11 cellular contexts compared by ENCODE assay signal in the genomic region with DNA sequence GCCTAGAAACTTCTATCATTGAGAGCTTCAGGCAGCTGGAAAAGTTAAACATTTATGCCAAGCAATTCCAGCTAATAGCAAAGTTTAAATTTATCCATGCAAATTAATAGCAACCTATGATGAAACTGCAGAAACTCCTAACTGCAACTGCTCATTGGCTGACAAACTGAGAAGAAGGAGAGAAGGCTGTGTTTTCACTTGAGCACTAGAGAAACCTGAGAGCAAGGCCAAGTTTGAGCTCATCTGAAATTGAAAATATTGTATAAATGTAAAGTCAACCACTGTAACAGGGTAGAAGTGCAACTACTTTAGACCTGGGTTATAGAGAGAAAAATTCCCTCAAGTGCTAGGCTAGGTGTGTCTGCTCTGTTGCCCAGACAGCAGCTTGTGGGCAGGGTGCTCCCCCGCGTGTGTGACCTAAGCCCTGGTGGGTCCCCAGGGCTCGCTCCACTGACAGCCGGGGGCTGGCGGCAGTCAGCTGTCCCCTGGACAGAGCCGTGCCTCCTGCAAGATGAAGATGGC. TPM values are rescaled to one million over a fixed set of nuclear protein-coding genes. Genes with fewer than 3 reads are reported as not detected.
A peak's percentile ranks its signal among the peaks of the same experiment; 100 is the strongest.
DNase-seq lines count a peak whose midpoint lies in the region; ATAC-seq and TF ChIP-seq lines count a peak whose summit lies in the region.
"Had no signal": no experiment of that assay in that cellular context is flagged by ENCODE, and none has a peak within 500 bp of the region (broad histone marks: within the 10 kb centered on the region; RNA-seq: fewer than 3 reads in every experiment).

No MANE protein-coding gene starts in this region.

- no peaks in the 10 kb centered on the region for H3K9me3 ChIP-seq in left lung

- intact Hi-C loops in left lung (cut with DNase I): no loop called here

- ATAC-seq in GM18511 (IDR thresholded peaks at IDR 0.05; ENCODE audit: unreplicated experiment) (peak; percentile 79), GM21619 (IDR thresholded peaks at IDR 0.05; ENCODE audit: unreplicated experiment) (peak; percentile 75), HG03442 (IDR thresholded peaks at IDR 0.05; ENCODE audit: unreplicated experiment) (peak; percentile 76), left lung (peak; percentile 84)
- ATAC-seq: stimulated activated naive CD8-positive, alpha-beta T cell treated with anti-CD3 and anti-CD28 coated beads, Interleukin-15, amount 100 ng/mL, for 72 hours had no signal

- DNase-seq in left lung (no peak), islet precursor cell (no peak), hypothalamus (lab: John Stamatoyannopoulos, UW) (no peak), foreskin melanocyte (no peak), ureter (ENCODE audit: low spot score) (no peak)
- DNase-seq: COR-L47; NCI-H345; stimulated activated naive CD8-positive, alpha-beta T cell treated with anti-CD3 and anti-CD28 coated beads, Interleukin-15, amount 100 ng/mL, for 72 hours had no signal

- H3K36me3 ChIP-seq in left lung: no peaks in the 10 kb centered on the region

- TF ChIP-seq CTCF in left lung (IDR thresholded peaks at IDR 0.05): no peak

- no peaks in the 10 kb centered on the region for H3K27me3 ChIP-seq in left lung

- no peak overlapping the region for H3K27ac ChIP-seq in left lung

- H3K4me3 ChIP-seq in left lung: no peak overlapping the region

- H3K4me1 ChIP-seq in left lung: peaks cover 0 to 9% of the 10 kb centered on the region in 2 donors

RNA-seq across cellular contexts. Expression of a gene that starts 50.2 kb away (rescaled TPM):
- total RNA-seq in left lung (1 to 10 TPM; 1.1 to 2.9 TPM), ureter (6.7 TPM)
